Comparison of ENCODE assay signal across 15 cellular contexts in genomic region chr4:114087596-114088230, GRCh38.
DNase-seq lines count a peak whose midpoint lies in the region; ATAC-seq, FAIRE-seq and TF ChIP-seq lines count a peak whose summit lies in the region.
"Had no signal": no experiment of that assay in that cellular context is flagged by ENCODE, and none has a peak within 500 bp of the region (broad histone marks: within the 10 kb centered on the region; RNA-seq: fewer than 3 reads in every experiment).

No MANE protein-coding gene starts in this region.

- no peak for TF ChIP-seq CTCF in HEK293 (tag by site-specific recombination; IDR thresholded peaks at IDR 0.05)

- DNase-seq in adipocyte (ENCODE audit: low read depth) (peak; percentile 81), glomerular visceral epithelial cell (ENCODE audit: extremely low spot score) (peak; percentile 73), urothelium cell line (ENCODE audit: low spot score) (peak; percentile 33), epidermal melanocyte (ENCODE audit: insufficient read length, low spot score) (no peak), NCI-H510A treated with DMSO at 0.1 percent for 48 hours (lab: John Stamatoyannopoulos, UW) (no peak)
- DNase-seq in activated CD8-positive, alpha-beta T cell treated with anti-CD3 and anti-CD28 coated beads, Interleukin-2, amount 10 ng/mL, durations not matched to agents 7 days and 5 days: no peak
- DNase-seq: colonic mucosa, GDM1, hypothalamus, KG1, mucosa of descending colon, NCI-H2227 treated with DMSO at 0.1 percent for 48 hours had no signal

- no peak overlapping the region for H3K27ac Mint-ChIP-seq in activated CD8-positive, alpha-beta T cell treated with anti-CD3 and anti-CD28 coated beads, Interleukin-2, amount 10 ng/mL, durations not matched to agents 7 days and 5 days
- H3K27ac Mint-ChIP-seq: activated T-helper 17 cell treated with anti-CD3 and anti-CD28 coated beads, Interleukin-2, amount 50 U/mL, for 72 hours had no signal

- H3K4me3 ChIP-seq in HEK293 (ENCODE audit: low read depth, low read length): no peak overlapping the region
- no peak overlapping the region for H3K4me3 ChIP-seq in adipocyte (ENCODE audit: low read length)
- H3K4me3 ChIP-seq: colonic mucosa, mucosa of descending colon, skin epidermis had no signal

- H3K36me3 ChIP-seq in HEK293 (ENCODE audit: control insufficient read depth in 2 of 2, insufficient read depth in 1 of 2, low read length in 2 of 2) (no peaks in the 10 kb centered on the region), adipocyte (ENCODE audit: control insufficient read depth, insufficient read depth, low read length, severe bottlenecking) (no peaks in the 10 kb centered on the region)
- H3K36me3 ChIP-seq: colonic mucosa had no signal

- H3K27me3 Mint-ChIP-seq in activated CD8-positive, alpha-beta T cell treated with anti-CD3 and anti-CD28 coated beads, Interleukin-2, amount 10 ng/mL, durations not matched to agents 7 days and 5 days (ENCODE audit: low read depth): peaks cover 14% of the 10 kb centered on the region

- H3K27ac ChIP-seq in HEK293 (ENCODE audit: extremely low read depth, low read depth, low read length): no peak overlapping the region
- H3K27ac ChIP-seq: colonic mucosa, skin epidermis had no signal

- H3K9me3 ChIP-seq in HEK293 (ENCODE audit: control insufficient read depth, insufficient read depth, low read depth, low read length) (no peaks in the 10 kb centered on the region), adipocyte (ENCODE audit: control insufficient read depth, low read length) (no peaks in the 10 kb centered on the region)
- H3K9me3 ChIP-seq: colonic mucosa, mucosa of descending colon had no signal

- FAIRE-seq in urothelium cell line (lab: Jason Lieb, UNC): no peak

- CTCF ChIA-PET in HEK293 (lab: Yijun Ruan, JAX): no interaction called here
- CTCF ChIA-PET in activated CD8-positive, alpha-beta T cell treated with anti-CD3 and anti-CD28 coated beads, Interleukin-2, amount 10 ng/mL, durations not matched to agents 7 days and 5 days (lab: Charles Lee): no interaction called here

- no peaks in the 10 kb centered on the region for H3K27me3 ChIP-seq in adipocyte (replicated peaks; ENCODE audit: control insufficient read depth, insufficient read depth, low read length)
- H3K27me3 ChIP-seq: colonic mucosa had no signal

- H3K4me1 ChIP-seq in HEK293 (ENCODE audit: control insufficient read depth, insufficient read depth, low read length) (no peaks in the 10 kb centered on the region), adipocyte (ENCODE audit: control insufficient read depth, insufficient read depth, low read length) (peaks cover 12% of the 10 kb centered on the region)
- H3K4me1 ChIP-seq: colonic mucosa had no signal

- no peaks in the 10 kb centered on the region for H3K36me3 Mint-ChIP-seq in activated CD8-positive, alpha-beta T cell treated with anti-CD3 and anti-CD28 coated beads, Interleukin-2, amount 10 ng/mL, durations not matched to agents 7 days and 5 days (ENCODE audit: low read depth)

- ATAC-seq in activated CD8-positive, alpha-beta T cell treated with anti-CD3 and anti-CD28 coated beads, Interleukin-2, amount 10 ng/mL, durations not matched to agents 7 days and 5 days: no peak
- ATAC-seq: activated T-helper 17 cell treated with anti-CD3 and anti-CD28 coated beads, Interleukin-2, amount 50 U/mL, for 72 hours; mucosa of descending colon had no signal

- POLR2A ChIA-PET in HEK293 (lab: Yijun Ruan, JAX): no interaction called here
- POLR2A ChIA-PET in activated CD8-positive, alpha-beta T cell treated with anti-CD3 and anti-CD28 coated beads, Interleukin-2, amount 10 ng/mL, durations not matched to agents 7 days and 5 days (lab: Charles Lee): no interaction called here

- no peaks in the 10 kb centered on the region for H3K9me3 Mint-ChIP-seq in activated CD8-positive, alpha-beta T cell treated with anti-CD3 and anti-CD28 coated beads, Interleukin-2, amount 10 ng/mL, durations not matched to agents 7 days and 5 days (ENCODE audit: insufficient read depth)

- no peaks in the 10 kb centered on the region for H3K4me1 Mint-ChIP-seq in activated CD8-positive, alpha-beta T cell treated with anti-CD3 and anti-CD28 coated beads, Interleukin-2, amount 10 ng/mL, durations not matched to agents 7 days and 5 days (ENCODE audit: low read depth)
- H3K4me1 Mint-ChIP-seq: activated T-helper 17 cell treated with anti-CD3 and anti-CD28 coated beads, Interleukin-2, amount 50 U/mL, for 72 hours had no signal

- H3K4me3 Mint-ChIP-seq in activated CD8-positive, alpha-beta T cell treated with anti-CD3 and anti-CD28 coated beads, Interleukin-2, amount 10 ng/mL, durations not matched to agents 7 days and 5 days: no peak overlapping the region
- H3K4me3 Mint-ChIP-seq: activated T-helper 17 cell treated with anti-CD3 and anti-CD28 coated beads, Interleukin-2, amount 50 U/mL, for 72 hours had no signal

- H3K9ac ChIP-seq in adipocyte (ENCODE audit: low read length): no peak overlapping the region

TF ChIP-seq in HEK293, 187 proteins besides CTCF, POLR2A, EP300 and RAD21:
- TF ChIP-seq GFI1B (tag by site-specific recombination; IDR thresholded peaks at IDR 0.05) (peak; percentile 48; the same call in 1 of the 2 replicates), ZNF354C (tag by site-specific recombination; IDR thresholded peaks at IDR 0.05; ENCODE audit: borderline replicate concordance, low read depth) (no peak)
TF ChIP-seq in HEK293: peak in this region for 1.

Comparison
In these comparisons a context has a peak if more than half of its experiments do, and no peak if none do; other contexts are left out.
1. DNase-seq: peak in adipocyte (single experiment), glomerular visceral epithelial cell (single experiment) and urothelium cell line (single experiment); none in epidermal melanocyte (single experiment), activated CD8-positive, alpha-beta T cell treated with anti-CD3 and anti-CD28 coated beads, Interleukin-2, amount 10 ng/mL, durations not matched to agents 7 days and 5 days (single experiment) and NCI-H510A treated with DMSO at 0.1 percent for 48 hours (single experiment).